In genomic region chrX:69138512-69138911, GRCh38 we compare ENCODE assay signal across 26 cellular contexts. TPM values are rescaled to one million over a fixed set of nuclear protein-coding genes. Genes with fewer than 3 reads are reported as not detected.
DNase-seq lines count a peak whose midpoint lies in the region; ATAC-seq and TF ChIP-seq lines count a peak whose summit lies in the region.
"Had no signal": no experiment of that assay in that cellular context is flagged by ENCODE, and none has a peak within 500 bp of the region (broad histone marks: within the 10 kb centered on the region; RNA-seq: fewer than 3 reads in every experiment).

No MANE protein-coding gene starts in this region.

- no peak for ATAC-seq in HG03025 (IDR thresholded peaks at IDR 0.05; ENCODE audit: low FRiP score, unreplicated experiment)
- ATAC-seq: A549, HepG2 had no signal

- H3K9ac ChIP-seq in neural progenitor cell (no peak overlapping the region), subcutaneous abdominal adipose tissue (ENCODE audit: low read length in 5 of 5) (no peak overlapping the region)

- H3K9me3 ChIP-seq in neural progenitor cell (ENCODE audit: low read depth) (no peaks in the 10 kb centered on the region), subcutaneous abdominal adipose tissue (ENCODE audit: control insufficient read depth in 5 of 5, low read length in 5 of 5) (no peaks in the 10 kb centered on the region)
- H3K9me3 ChIP-seq: A549, BE2C, SJSA1 had no signal

- H3K4me1 ChIP-seq in neural progenitor cell (peaks cover 43% of the 10 kb centered on the region), subcutaneous abdominal adipose tissue (ENCODE audit: control insufficient read depth in 5 of 5, insufficient read depth in 5 of 5, low read length in 5 of 5) (peaks cover 4 to 43% (median 28%) of the 10 kb centered on the region in 5 donors)
- H3K4me1 ChIP-seq: A549, SJSA1 had no signal

- H3K27ac ChIP-seq in neural progenitor cell (no peak overlapping the region), subcutaneous abdominal adipose tissue (ENCODE audit: low read depth, low read length) (peak overlapping the region; percentile 29), substantia nigra (ENCODE audit: low read depth, low read length, poor library complexity, severe bottlenecking) (no peak overlapping the region)
- H3K27ac ChIP-seq: A549, HL-60, SJSA1 had no signal

- H3K9me3 Mint-ChIP-seq in neural progenitor cell, result peaks cover 7% of the 10 kb centered on the region
- no peaks in the 10 kb centered on the region for H3K9me3 Mint-ChIP-seq in osteocyte (ENCODE audit: unreplicated experiment)
- H3K9me3 Mint-ChIP-seq: HFFc6 had no signal

- no peaks in the 10 kb centered on the region for H3K79me2 ChIP-seq in neural progenitor cell (ENCODE audit: low read depth)

- H3K36me3 ChIP-seq in neural progenitor cell, result no peaks in the 10 kb centered on the region
- H3K36me3 ChIP-seq in subcutaneous abdominal adipose tissue (ENCODE audit: control insufficient read depth in 5 of 5, insufficient read depth in 5 of 5, low read length in 5 of 5), result no peaks in the 10 kb centered on the region
- H3K36me3 ChIP-seq: BE2C, SJSA1 had no signal

- DNase-seq in NCI-H226 (peak; percentile 5), fibroblast of mammary gland (ENCODE audit: low read depth) (peak; percentile 60), neural progenitor cell (ENCODE audit: low spot score) (no peak), substantia nigra (lab: John Stamatoyannopoulos, UW) (no peak), SHP77 (lab: John Stamatoyannopoulos, UW) (no peak), osteocyte (ENCODE audit: extremely low spot score, unreplicated experiment) (no peak)
- DNase-seq: BE2C, EL, GF-D8, H9, HFFc6, KBM-7, MM.1S, NCI-H1092, NCI-H1436, NCI-H187 treated with DMSO at 0.1 percent for 48 hours, NCI-H2107, NCI-H2227 treated with DMSO at 0.1 percent for 48 hours, NCI-H510A treated with DMSO at 0.1 percent for 48 hours, NCI-H748 treated with DMSO at 0.1 percent for 48 hours had no signal

- H3K27me3 ChIP-seq in neural progenitor cell (no peaks in the 10 kb centered on the region), subcutaneous abdominal adipose tissue (ENCODE audit: control insufficient read depth in 5 of 5, insufficient read depth in 4 of 5, low read length in 5 of 5) (peaks cover 2 to 31% (median 12%) of the 10 kb centered on the region in 5 donors)
- H3K27me3 ChIP-seq: BE2C, SJSA1 had no signal

- H3K36me3 Mint-ChIP-seq in neural progenitor cell, result no peaks in the 10 kb centered on the region
- H3K36me3 Mint-ChIP-seq in osteocyte (ENCODE audit: unreplicated experiment), result no peaks in the 10 kb centered on the region

- peaks cover 40% of the 10 kb centered on the region for H3F3A ChIP-seq in neural progenitor cell (ENCODE audit: low read depth)

- TF ChIP-seq CTCF in fibroblast of mammary gland (conservative IDR thresholded peaks at IDR 0.05; ENCODE audit: control insufficient read depth, insufficient read depth, low read depth, low read length), result no peak
- TF ChIP-seq CTCF in neural progenitor cell (IDR thresholded peaks at IDR 0.05), result no peak
- no peak for TF ChIP-seq CTCF in osteocyte (IDR thresholded peaks at IDR 0.05)

- H3K4me3 ChIP-seq in fibroblast of mammary gland (ENCODE audit: control insufficient read depth, low read depth, low read length) (no peak overlapping the region), neural progenitor cell (no peak overlapping the region), subcutaneous abdominal adipose tissue (ENCODE audit: low read depth in 1 of 5, low read length in 5 of 5) (no peak overlapping the region)
- H3K4me3 ChIP-seq: A549, SJSA1 had no signal

- H3K27me3 Mint-ChIP-seq in neural progenitor cell (ENCODE audit: insufficient read depth, low read depth), result peaks cover 11% of the 10 kb centered on the region
- H3K27me3 Mint-ChIP-seq in osteocyte (ENCODE audit: unreplicated experiment), result no peaks in the 10 kb centered on the region

- H3K27ac Mint-ChIP-seq in neural progenitor cell (peak overlapping the region; percentile 93), osteocyte (ENCODE audit: unreplicated experiment) (no peak overlapping the region)

- H3K4me3 Mint-ChIP-seq in neural progenitor cell (peak overlapping the region; percentile 24), osteocyte (ENCODE audit: unreplicated experiment) (no peak overlapping the region)
- H3K4me3 Mint-ChIP-seq: H9, HFFc6 had no signal

- peaks cover 70% of the 10 kb centered on the region for H3K4me1 Mint-ChIP-seq in neural progenitor cell
- H3K4me1 Mint-ChIP-seq in osteocyte (ENCODE audit: unreplicated experiment), result peaks cover 19% of the 10 kb centered on the region

- H3K4me2 ChIP-seq in neural progenitor cell, result no peak overlapping the region
- H3K4me2 ChIP-seq: A549 had no signal

- no peaks in the 10 kb centered on the region for H4K20me1 ChIP-seq in neural progenitor cell (ENCODE audit: low read depth)

- no peak overlapping the region for H2AFZ ChIP-seq in neural progenitor cell (replicated peaks)

RNA-seq across cellular contexts. Expression of gene PJA1, which starts 26.7 kb away (rescaled TPM):
- total RNA-seq in neural progenitor cell (ENCODE audit: low replicate concordance) (53.6 and 62.1 TPM in 2 replicates), osteocyte (27.8 and 29.7 TPM in 2 replicates)

Comparison
In these comparisons a context has a peak if more than half of its experiments do, and no peak if none do; other contexts are left out.
1. DNase-seq: peak in NCI-H226 (single experiment) and fibroblast of mammary gland (single experiment); none in neural progenitor cell (single experiment), substantia nigra (0 of 49), SHP77 (0 of 2) and osteocyte (single experiment).